In the genomic region with DNA sequence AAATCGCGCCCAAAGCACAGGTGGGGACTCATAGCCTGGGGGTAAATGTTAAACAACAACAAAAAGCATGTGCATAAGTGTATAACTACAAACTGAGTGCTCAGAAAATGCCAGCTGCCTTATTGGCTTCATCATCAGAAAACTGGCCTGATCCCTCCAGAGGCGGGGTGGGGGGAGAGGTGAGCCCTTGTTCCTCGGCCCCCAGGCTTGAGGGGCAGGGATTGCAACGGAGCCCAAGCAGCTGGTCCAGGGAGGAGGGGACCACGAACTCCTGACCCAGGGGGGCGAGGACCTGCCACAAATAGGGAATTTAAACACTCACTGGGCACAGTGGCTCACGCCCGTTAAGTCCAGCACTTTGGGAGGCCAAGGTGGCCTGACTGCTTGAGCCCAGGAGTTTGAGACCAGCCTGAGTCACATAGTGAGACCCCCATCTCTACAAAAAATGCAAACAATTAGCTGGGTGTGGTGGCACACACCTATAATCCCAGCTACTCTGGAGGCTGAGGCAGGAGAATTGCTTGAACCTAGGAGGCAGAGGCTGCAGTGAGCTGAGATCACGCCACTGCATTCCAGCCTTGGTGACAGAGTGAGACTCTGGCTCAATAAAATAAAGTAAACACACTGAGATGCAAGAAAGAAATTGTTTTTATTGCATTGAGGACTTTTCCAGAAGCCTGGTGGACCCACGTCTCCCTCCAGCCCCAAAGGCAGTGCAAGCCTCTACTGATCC, we compare ENCODE assay signal across 1 cellular context.
TF ChIP-seq lines count a peak whose summit lies in the region.

No MANE protein-coding gene starts in this region.

TF ChIP-seq in SK-N-SH treated with all-trans-retinoic acid at 6 μM for 48 hours, 23 proteins besides CTCF, POLR2A, EP300 and RAD21 (continued from another document):
- TF ChIP-seq, protein P1, sequence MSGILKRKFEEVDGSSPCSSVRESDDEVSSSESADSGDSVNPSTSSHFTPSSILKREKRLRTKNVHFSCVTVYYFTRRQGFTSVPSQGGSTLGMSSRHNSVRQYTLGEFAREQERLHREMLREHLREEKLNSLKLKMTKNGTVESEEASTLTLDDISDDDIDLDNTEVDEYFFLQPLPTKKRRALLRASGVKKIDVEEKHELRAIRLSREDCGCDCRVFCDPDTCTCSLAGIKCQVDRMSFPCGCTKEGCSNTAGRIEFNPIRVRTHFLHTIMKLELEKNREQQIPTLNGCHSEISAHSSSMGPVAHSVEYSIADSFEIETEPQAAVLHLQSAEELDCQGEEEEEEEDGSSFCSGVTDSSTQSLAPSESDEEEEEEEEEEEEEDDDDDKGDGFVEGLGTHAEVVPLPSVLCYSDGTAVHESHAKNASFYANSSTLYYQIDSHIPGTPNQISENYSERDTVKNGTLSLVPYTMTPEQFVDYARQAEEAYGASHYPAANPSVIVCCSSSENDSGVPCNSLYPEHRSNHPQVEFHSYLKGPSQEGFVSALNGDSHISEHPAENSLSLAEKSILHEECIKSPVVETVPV (CRISPR knock-in tag; IDR thresholded peaks at IDR 0.05), result no peak
TF ChIP-seq in SK-N-SH treated with all-trans-retinoic acid at 6 μM for 48 hours: peak in this region for 0.
